9 cellular contexts compared by ENCODE assay signal in the genomic region with DNA sequence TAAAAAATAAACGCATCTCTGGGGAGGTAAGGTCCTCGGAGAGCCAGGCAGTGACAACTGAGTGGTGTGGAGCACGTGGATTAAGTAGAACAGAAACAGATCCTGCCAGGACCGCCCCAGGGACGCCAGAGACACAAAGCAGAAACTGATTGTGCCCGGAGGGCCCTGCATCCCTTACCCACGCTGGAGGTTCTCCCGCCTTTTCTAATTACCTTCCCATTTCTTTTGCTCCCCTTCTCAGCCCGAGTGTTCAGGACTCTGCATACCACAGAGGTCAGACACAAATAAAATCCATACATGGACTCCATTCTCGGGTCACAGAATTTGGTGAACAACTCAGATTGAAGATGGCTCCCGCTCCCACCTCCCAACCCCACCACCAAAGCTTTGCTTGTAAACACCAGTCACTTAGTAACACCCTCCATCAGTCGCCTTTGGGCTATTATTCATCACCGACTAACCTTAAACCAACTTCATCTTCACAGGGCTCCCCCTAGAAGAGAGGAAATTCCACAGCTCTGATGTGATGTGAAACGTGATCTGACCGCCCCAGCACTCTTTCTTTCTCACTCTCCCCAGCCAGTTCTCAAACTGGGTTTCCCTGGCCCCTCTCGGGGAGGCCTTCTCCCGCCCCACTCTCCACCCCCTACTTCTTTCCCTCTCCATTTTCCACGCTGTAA. TPM values are rescaled to one million over a fixed set of nuclear protein-coding genes. Genes with fewer than 3 reads are reported as not detected.
DNase-seq lines count a peak whose midpoint lies in the region; ATAC-seq, FAIRE-seq and TF ChIP-seq lines count a peak whose summit lies in the region.
"Had no signal": no experiment of that assay in that cellular context is flagged by ENCODE, and none has a peak within 500 bp of the region (broad histone marks: within the 10 kb centered on the region; RNA-seq: fewer than 3 reads in every experiment).

No MANE protein-coding gene starts in this region.

- peak overlapping the region in 1 of 2 donors; percentile 59 for H3K27ac Mint-ChIP-seq in natural killer cell

- H3K4me3 Mint-ChIP-seq in natural killer cell: no peak overlapping the region

- H3K4me1 ChIP-seq in small intestine (ENCODE audit: control insufficient read depth in 2 of 2, insufficient read depth in 1 of 2, low read depth in 1 of 2, low read length in 1 of 2): peaks cover 9 to 10% of the 10 kb centered on the region in 2 donors

- peak; percentile 13 for DNase-seq in activated T-cell treated with anti-CD3 and anti-CD28 coated beads for 24 hours (ENCODE audit: low read depth)
- DNase-seq in activated T-cell treated with anti-CD3 and anti-CD28 coated beads, Interleukin-2, amount 50 U/mL, for 1 hour: no peak
- DNase-seq in epithelial cell of esophagus (ENCODE audit: low read depth): peak; percentile 99
- DNase-seq in natural killer cell: no peak
- DNase-seq in NCI-H526 treated with DMSO at 0.1 percent for 48 hours (lab: John Stamatoyannopoulos, UW): no peak
- DNase-seq in small intestine: no peak
- DNase-seq in MV-4-11 (lab: John Stamatoyannopoulos, UW): no peak

- no peaks in the 10 kb centered on the region for H3K36me3 ChIP-seq in small intestine (ENCODE audit: control insufficient read depth in 2 of 2, insufficient read depth in 2 of 2, low read length in 2 of 2)

- ATAC-seq in natural killer cell: peak; percentile 66 to 78 (median 71)

- H3K27ac ChIP-seq in small intestine (ENCODE audit: low read depth in 1 of 2, low read length in 1 of 2): peak overlapping the region in 1 of 2 donors; percentile 72

- peak; percentile 88 for FAIRE-seq in TTC549 (lab: Jason Lieb, UNC)
- FAIRE-seq in small intestine (lab: Jason Lieb, UNC): no peak
- FAIRE-seq: endometrium had no signal

- H3K4me1 Mint-ChIP-seq in natural killer cell: peaks cover 10 to 17% of the 10 kb centered on the region in 2 donors

- 54 to 80% (median 74%) methylated on average over 18 of the region's 18 CpGs for whole genome bisulfite sequencing in small intestine, 3 donors

- H3K4me3 ChIP-seq in epithelial cell of esophagus (ENCODE audit: low read length) (no peak overlapping the region), small intestine (ENCODE audit: low read depth in 1 of 2, low read length in 2 of 2) (no peak overlapping the region)

- intact Hi-C loops in natural killer cell (cut with micrococcal nuclease): no loop called here

- no peaks in the 10 kb centered on the region for H3K9me3 Mint-ChIP-seq in natural killer cell

- H3K27me3 ChIP-seq in small intestine (ENCODE audit: control insufficient read depth in 2 of 2, insufficient read depth in 2 of 2, low read length in 2 of 2): no peaks in the 10 kb centered on the region

- no peaks in the 10 kb centered on the region for H3K9me3 ChIP-seq in small intestine (ENCODE audit: control insufficient read depth, low read depth)

- H3K36me3 Mint-ChIP-seq in natural killer cell: no peaks in the 10 kb centered on the region

- peaks cover 3 to 8% of the 10 kb centered on the region in 2 donors for H3K27me3 Mint-ChIP-seq in natural killer cell (ENCODE audit: low read depth in 2 of 2)

- TF ChIP-seq CTCF in epithelial cell of esophagus (IDR thresholded peaks at IDR 0.05; ENCODE audit: insufficient read depth, low read depth, low read length, missing control alignments): no peak
- no peak for TF ChIP-seq CTCF in natural killer cell (IDR thresholded peaks at IDR 0.05)

RNA-seq across cellular contexts. Expression of a gene that starts 32.6 kb away (rescaled TPM):
- 100 to 1,000 TPM; 188 to 242 (median 215) TPM for total RNA-seq in natural killer cell
- polyA plus RNA-seq in small intestine: 100 to 1,000 TPM in 1 of 3 donors, 10 to 100 TPM in 2; 26.0 to 118 (median 62.8) TPM

Comparison
In these comparisons a context has a peak if more than half of its experiments do, and no peak if none do; other contexts are left out.
1. DNase-seq: peak in activated T-cell treated with anti-CD3 and anti-CD28 coated beads for 24 hours (single experiment) and epithelial cell of esophagus (single experiment); none in activated T-cell treated with anti-CD3 and anti-CD28 coated beads, Interleukin-2, amount 50 U/mL, for 1 hour (single experiment), natural killer cell (single experiment), NCI-H526 treated with DMSO at 0.1 percent for 48 hours (single experiment), small intestine (single experiment) and MV-4-11 (single experiment).